12 cellular contexts compared by ENCODE assay signal in genomic region chr11:132357811-132358572, GRCh38.
DNase-seq lines count a peak whose midpoint lies in the region; ATAC-seq and TF ChIP-seq lines count a peak whose summit lies in the region.
"Had no signal": no experiment of that assay in that cellular context is flagged by ENCODE, and none has a peak within 500 bp of the region (broad histone marks: within the 10 kb centered on the region; RNA-seq: fewer than 3 reads in every experiment).

No MANE protein-coding gene starts in this region.

- intact Hi-C loops in activated CD8-positive, alpha-beta T cell treated with anti-CD3 and anti-CD28 coated beads for 36 hours (cut with micrococcal nuclease), result no loop called here
- intact Hi-C loops in heart left ventricle (cut with DNase I), result no loop called here

- peak; percentile 15 for DNase-seq in activated CD8-positive, alpha-beta T cell treated with anti-CD3 and anti-CD28 coated beads for 36 hours
- DNase-seq in heart left ventricle (no peak), NCI-H187 (lab: John Stamatoyannopoulos, UW) (no peak), hepatic stellate cell (ENCODE audit: low spot score) (no peak)
- DNase-seq in activated CD4-positive, alpha-beta T cell treated with anti-CD3 and anti-CD28 coated beads, Interleukin-2, amount 50 U/mL, for 4 hours, result no peak
- DNase-seq: activated gamma-delta T cell; cortex of kidney; NCI-H2029; stimulated activated CD4-positive, alpha-beta T cell treated with anti-CD3 and anti-CD28 coated beads, Interleukin-15, amount 100 ng/mL, for 24 hours had no signal

- no peaks in the 10 kb centered on the region for H3K27me3 Mint-ChIP-seq in activated CD8-positive, alpha-beta T cell treated with anti-CD3 and anti-CD28 coated beads for 36 hours

- H3K27ac Mint-ChIP-seq in activated CD8-positive, alpha-beta T cell treated with anti-CD3 and anti-CD28 coated beads for 36 hours, result no peak overlapping the region

- TF ChIP-seq CTCF in activated CD8-positive, alpha-beta T cell treated with anti-CD3 and anti-CD28 coated beads for 36 hours (IDR thresholded peaks at IDR 0.05), result no peak
- no peak for TF ChIP-seq CTCF in heart left ventricle (IDR thresholded peaks at IDR 0.05)

- H3K27me3 ChIP-seq in heart left ventricle, result no peaks in the 10 kb centered on the region

- no peaks in the 10 kb centered on the region for H3K4me1 ChIP-seq in heart left ventricle

- no peaks in the 10 kb centered on the region for H3K36me3 Mint-ChIP-seq in activated CD8-positive, alpha-beta T cell treated with anti-CD3 and anti-CD28 coated beads for 36 hours (ENCODE audit: low read depth)

- ATAC-seq in GM18519 (IDR thresholded peaks at IDR 0.05; ENCODE audit: low FRiP score, unreplicated experiment), result peak; percentile 68
- peak; percentile 84 for ATAC-seq in GM21360 (IDR thresholded peaks at IDR 0.05; ENCODE audit: unreplicated experiment)
- ATAC-seq in HG03060 (IDR thresholded peaks at IDR 0.05; ENCODE audit: low read depth, unreplicated experiment), result peak; percentile 74
- peak; percentile 68 for ATAC-seq in activated CD8-positive, alpha-beta T cell treated with anti-CD3 and anti-CD28 coated beads for 36 hours
- no peak for ATAC-seq in heart left ventricle

- no peak overlapping the region for H3K4me3 ChIP-seq in heart left ventricle

- H3K4me3 Mint-ChIP-seq in activated CD8-positive, alpha-beta T cell treated with anti-CD3 and anti-CD28 coated beads for 36 hours, result no peak overlapping the region

- POLR2A ChIA-PET in activated CD8-positive, alpha-beta T cell treated with anti-CD3 and anti-CD28 coated beads for 36 hours (lab: Charles Lee), result no interaction called here

- no peak overlapping the region for H3K27ac ChIP-seq in heart left ventricle

- CTCF ChIA-PET in activated CD8-positive, alpha-beta T cell treated with anti-CD3 and anti-CD28 coated beads for 36 hours (lab: Charles Lee), result no interaction called here

- no peaks in the 10 kb centered on the region for H3K9me3 Mint-ChIP-seq in activated CD8-positive, alpha-beta T cell treated with anti-CD3 and anti-CD28 coated beads for 36 hours

- no peak for TF ChIP-seq POLR2A in heart left ventricle (IDR thresholded peaks at IDR 0.05)

- peaks cover 5% of the 10 kb centered on the region for H3K4me1 Mint-ChIP-seq in activated CD8-positive, alpha-beta T cell treated with anti-CD3 and anti-CD28 coated beads for 36 hours (ENCODE audit: low read depth)

- H3K9me3 ChIP-seq in heart left ventricle, result no peaks in the 10 kb centered on the region

- WGBS in heart left ventricle, 4 donors, result 64 to 70% (median 67%) methylated on average over 13 of the region's 13 CpGs

- H3K36me3 ChIP-seq in heart left ventricle, result no peaks in the 10 kb centered on the region

Comparison
In these comparisons a context has a peak if more than half of its experiments do, and no peak if none do; other contexts are left out.
1. ATAC-seq: peak in GM18519 (single experiment), GM21360 (single experiment), HG03060 (single experiment) and activated CD8-positive, alpha-beta T cell treated with anti-CD3 and anti-CD28 coated beads for 36 hours (single experiment); none in heart left ventricle (0 of 4).